7 cellular contexts compared by ENCODE assay signal in genomic region chr13:43193789-43194188, GRCh38.
"Had no signal": no experiment of that assay in that cellular context is flagged by ENCODE, and none has a peak within 500 bp of the region (broad histone marks: within the 10 kb centered on the region; RNA-seq: fewer than 3 reads in every experiment).

No MANE protein-coding gene starts in this region.

- H2AFZ ChIP-seq: GM23248 had no signal

- ATAC-seq: HepG2 had no signal

- H3K9me3 Mint-ChIP-seq: H9, IgD-negative memory B cell had no signal

- H3K4me3 ChIP-seq: GM23248 had no signal

- DNase-seq: GM23248, H9, HCEC 1CT, KG1 had no signal

- H3K36me3 Mint-ChIP-seq: IgD-negative memory B cell had no signal

- H3K4me1 Mint-ChIP-seq: H9 had no signal

- H3K4me3 Mint-ChIP-seq: H9, IgD-negative memory B cell had no signal

- H3K27ac ChIP-seq: GM23248, HL-60 had no signal

- H3K27ac Mint-ChIP-seq: H9, IgD-negative memory B cell had no signal
